ENCODE assay signal across 29 cellular contexts in the genomic region with DNA sequence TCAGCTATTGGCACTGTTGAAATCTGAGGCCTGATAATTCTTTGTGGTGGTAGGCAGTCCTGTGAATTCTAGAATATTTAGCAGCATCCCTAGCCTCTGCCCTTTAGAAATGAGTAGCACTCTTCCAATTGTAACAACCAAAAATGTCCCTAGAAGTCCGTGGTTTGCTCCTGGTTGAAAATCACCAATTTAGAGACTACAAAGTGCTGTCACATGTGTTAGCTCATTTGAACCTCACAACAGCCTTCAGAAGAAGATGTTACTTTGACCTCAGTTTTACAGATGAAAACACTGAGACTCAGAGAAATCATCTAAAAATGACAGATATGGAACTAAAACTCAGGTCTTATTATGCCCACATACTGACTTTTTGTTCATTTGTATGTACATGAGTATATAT.
"Had no signal": no experiment of that assay in that cellular context is flagged by ENCODE, and none has a peak within 500 bp of the region (broad histone marks: within the 10 kb centered on the region; RNA-seq: fewer than 3 reads in every experiment).

No MANE protein-coding gene starts in this region.

- H3K27me3 ChIP-seq: gastrocnemius medialis, heart left ventricle, hepatocyte, right lobe of liver, suprapubic skin, transverse colon, upper lobe of right lung, vagina had no signal

- DNase-seq: cortex of kidney; effector memory CD8-positive, alpha-beta T cell; foreskin fibroblast; gastrocnemius medialis; heart left ventricle; kidney; mucosa of descending colon; naive B cell; right lobe of liver; stimulated activated CD4-positive, alpha-beta T cell treated with anti-CD3 and anti-CD28 coated beads, Interleukin-12 subunit alpha, Interleukin-12 subunit beta, amount 100 ng/mL, for 4 hours; stimulated activated CD4-positive, alpha-beta T cell treated with anti-CD3 and anti-CD28 coated beads, Interleukin-1b, Interleukin-23, amount 100 ng/mL, for 48 hours; stimulated activated CD4-positive, alpha-beta T cell treated with anti-CD3 and anti-CD28 coated beads, Interleukin-4, amount 100 ng/mL, for 1 hour; stimulated activated CD8-positive, alpha-beta memory T cell treated with anti-CD3 and anti-CD28 coated beads, Interleukin-4, amount 100 ng/mL, for 48 hours; stimulated activated naive CD4-positive, alpha-beta T cell treated with Interleukin-2 at 50 U/mL for 16 hours; transverse colon; upper lobe of right lung had no signal

- H3K9me3 ChIP-seq: gastrocnemius medialis, heart left ventricle, mucosa of descending colon, right lobe of liver, suprapubic skin, transverse colon, upper lobe of right lung, vagina had no signal

- ATAC-seq: effector memory CD8-positive, alpha-beta T cell; gastrocnemius medialis; heart left ventricle; left lobe of liver; mucosa of descending colon; natural killer cell treated with Interleukin-12 subunit alpha and Interleukin-12 subunit beta and Interleukin-15 and Interleukin-18, amount 100 ng/mL, for 72 hours; right lobe of liver; upper lobe of right lung had no signal

- H3K9ac ChIP-seq: parathyroid adenoma had no signal

- FAIRE-seq: endometrium had no signal

- H3K27ac ChIP-seq: gastrocnemius medialis, heart left ventricle, hepatocyte, parathyroid adenoma, right lobe of liver, suprapubic skin, transverse colon, upper lobe of right lung, vagina had no signal

- H3K4me1 ChIP-seq: gastrocnemius medialis, heart left ventricle, parathyroid adenoma, right lobe of liver, suprapubic skin, transverse colon, upper lobe of right lung, vagina had no signal

- H3K79me2 ChIP-seq: hepatocyte had no signal

- H3K27ac Mint-ChIP-seq: effector memory CD8-positive, alpha-beta T cell; memory B cell; mesothelial cell of epicardium; naive B cell; natural killer cell treated with Interleukin-12 subunit alpha and Interleukin-12 subunit beta and Interleukin-15 and Interleukin-18, amount 100 ng/mL, for 72 hours; progenitor cell of endocrine pancreas had no signal

- H3K4me2 ChIP-seq: hepatocyte, smooth muscle cell had no signal

- H2AFZ ChIP-seq: hepatocyte, parathyroid adenoma had no signal

- H3K4me3 ChIP-seq: gastrocnemius medialis, heart left ventricle, hepatocyte, lung, mucosa of descending colon, right lobe of liver, smooth muscle cell, suprapubic skin, transverse colon, upper lobe of right lung, vagina had no signal

- H3K36me3 Mint-ChIP-seq: memory B cell; mesothelial cell of epicardium; naive B cell; natural killer cell treated with Interleukin-12 subunit alpha and Interleukin-12 subunit beta and Interleukin-15 and Interleukin-18, amount 100 ng/mL, for 72 hours had no signal

- H3K36me3 ChIP-seq: gastrocnemius medialis, heart left ventricle, right lobe of liver, suprapubic skin, transverse colon, upper lobe of right lung, vagina had no signal

- H3K9me3 Mint-ChIP-seq: effector memory CD8-positive, alpha-beta T cell; memory B cell; mesothelial cell of epicardium; natural killer cell treated with Interleukin-12 subunit alpha and Interleukin-12 subunit beta and Interleukin-15 and Interleukin-18, amount 100 ng/mL, for 72 hours; neural crest cell had no signal
